Comparison of ENCODE assay signal across 11 cellular contexts in genomic region chr17:60151355-60151754, GRCh38. TPM values are rescaled to one million over a fixed set of nuclear protein-coding genes. Genes with fewer than 3 reads are reported as not detected.
DNase-seq lines count a peak whose midpoint lies in the region; ATAC-seq and TF ChIP-seq lines count a peak whose summit lies in the region.
"Had no signal": no experiment of that assay in that cellular context is flagged by ENCODE, and none has a peak within 500 bp of the region (broad histone marks: within the 10 kb centered on the region; RNA-seq: fewer than 3 reads in every experiment).

No MANE protein-coding gene starts in this region.

- H3K36me3 ChIP-seq in CD8-positive, alpha-beta memory T cell (ENCODE audit: insufficient read depth, low read length): no peaks in the 10 kb centered on the region
- H3K36me3 ChIP-seq in Karpas-422 (ENCODE audit: insufficient read depth, low read length) (no peaks in the 10 kb centered on the region), sigmoid colon (no peaks in the 10 kb centered on the region)
- H3K36me3 ChIP-seq: thoracic aorta had no signal

- CTCF ChIA-PET in CD8-positive, alpha-beta memory T cell (lab: Charles Lee): interaction anchor here (1.6 kb wide), 1 partner anchor 11 kb away, joined by 7 read pairs; no protein-coding TSS in a partner anchor

- H3K9ac ChIP-seq in Karpas-422 (ENCODE audit: low read length): no peak overlapping the region

- H3K27ac Mint-ChIP-seq in CD8-positive, alpha-beta memory T cell: peak overlapping the region in 1 of 8 donors; percentile 29

- no peaks in the 10 kb centered on the region for H4K20me1 ChIP-seq in Karpas-422 (ENCODE audit: insufficient read depth, low read depth, low read length)

- 25 to 30% methylated on average over 5 of the region's 5 CpGs for WGBS in sigmoid colon, 2 donors

- TF ChIP-seq CTCF in foreskin keratinocyte (conservative IDR thresholded peaks at IDR 0.05) (no peak), sigmoid colon (IDR thresholded peaks at IDR 0.05) (no peak)

- ATAC-seq in GM18909 (IDR thresholded peaks at IDR 0.05; ENCODE audit: poor library complexity, unreplicated experiment): peak; percentile 68
- peak; percentile 6 for ATAC-seq in foreskin keratinocyte
- no peak for ATAC-seq in GM19023 (IDR thresholded peaks at IDR 0.05; ENCODE audit: unreplicated experiment)
- no peak for ATAC-seq in HG02571 (IDR thresholded peaks at IDR 0.05; ENCODE audit: unreplicated experiment)

- intact Hi-C loops in sigmoid colon (cut with DNase I): no loop called here

- no peaks in the 10 kb centered on the region for H3K9me3 Mint-ChIP-seq in CD8-positive, alpha-beta memory T cell

- H3K4me1 ChIP-seq in CD8-positive, alpha-beta memory T cell (ENCODE audit: insufficient read depth, low read length): peaks cover 8% of the 10 kb centered on the region
- peaks cover 11% of the 10 kb centered on the region for H3K4me1 ChIP-seq in Karpas-422 (ENCODE audit: low read length)
- H3K4me1 ChIP-seq in foreskin keratinocyte: no peaks in the 10 kb centered on the region
- H3K4me1 ChIP-seq in sigmoid colon: peaks cover 0 to 17% (median 14%) of the 10 kb centered on the region in 4 donors

- peaks cover 36% of the 10 kb centered on the region for H3K27me3 ChIP-seq in CD8-positive, alpha-beta memory T cell (ENCODE audit: insufficient read depth, low read length, poor library complexity, severe bottlenecking)
- no peaks in the 10 kb centered on the region for H3K27me3 ChIP-seq in Karpas-422 (ENCODE audit: low read length)
- peaks cover 87% of the 10 kb centered on the region for H3K27me3 ChIP-seq in foreskin keratinocyte
- H3K27me3 ChIP-seq in sigmoid colon: peaks cover 33 to 79% (median 56%) of the 10 kb centered on the region in 3 donors

- TF ChIP-seq POLR2A in sigmoid colon (IDR thresholded peaks at IDR 0.05): no peak

- peaks cover 11 to 19% (median 17%) of the 10 kb centered on the region in 3 donors for H3K4me1 Mint-ChIP-seq in CD8-positive, alpha-beta memory T cell

- peak overlapping the region; percentile 42; the same call in 1 of the 2 replicates for H2AFZ ChIP-seq in Karpas-422 (ENCODE audit: low read length)

- peak overlapping the region in 6 of 7 donors; percentile 1 to 75 (median 69) for H3K4me3 Mint-ChIP-seq in CD8-positive, alpha-beta memory T cell

- no peak overlapping the region for H3K27ac ChIP-seq in CD8-positive, alpha-beta memory T cell (ENCODE audit: low read depth, low read length)
- H3K27ac ChIP-seq in Karpas-422 (ENCODE audit: low read length) (no peak overlapping the region), foreskin keratinocyte (no peak overlapping the region), sigmoid colon (no peak overlapping the region)
- H3K27ac ChIP-seq: thoracic aorta had no signal

- H3K9me3 ChIP-seq in CD8-positive, alpha-beta memory T cell (ENCODE audit: low read length): no peaks in the 10 kb centered on the region
- no peaks in the 10 kb centered on the region for H3K9me3 ChIP-seq in Karpas-422 (ENCODE audit: low read length)
- H3K9me3 ChIP-seq in sigmoid colon: no peaks in the 10 kb centered on the region
- H3K9me3 ChIP-seq: thoracic aorta had no signal

- peaks cover 52 to 77% of the 10 kb centered on the region in 2 donors for H3K27me3 Mint-ChIP-seq in CD8-positive, alpha-beta memory T cell

- POLR2A ChIA-PET in CD8-positive, alpha-beta memory T cell (lab: Charles Lee): no interaction called here

- TF ChIP-seq EP300 in sigmoid colon (IDR thresholded peaks at IDR 0.05): no peak

- H3K4me2 ChIP-seq in Karpas-422 (ENCODE audit: low read depth, low read length, poor library complexity, severe bottlenecking): peak overlapping the region; percentile 47

- no peaks in the 10 kb centered on the region for H3K79me2 ChIP-seq in Karpas-422 (ENCODE audit: low read length)

- H3K36me3 Mint-ChIP-seq in CD8-positive, alpha-beta memory T cell: no peaks in the 10 kb centered on the region

- H3K9me2 ChIP-seq in Karpas-422 (replicated peaks; ENCODE audit: insufficient read depth, low read length): no peaks in the 10 kb centered on the region

- H3K4me3 ChIP-seq in CD8-positive, alpha-beta memory T cell (ENCODE audit: low read length): no peak overlapping the region
- H3K4me3 ChIP-seq in Karpas-422 (ENCODE audit: low read length) (no peak overlapping the region; the same call in 1 of the 2 replicates), sigmoid colon (no peak overlapping the region)

- DNase-seq in CD8-positive, alpha-beta memory T cell: no peak
- DNase-seq in Karpas-422 (peak; percentile 64), foreskin keratinocyte (no peak), sigmoid colon (no peak)
- no peak for DNase-seq in effector CD4-positive, alpha-beta T cell
- DNase-seq: IMR-90 had no signal

RNA-seq across cellular contexts. Expression of gene CA4, which starts 1.6 kb away (rescaled TPM):
- total RNA-seq in CD8-positive, alpha-beta memory T cell: not detected
- not detected for polyA plus RNA-seq in CD8-positive, alpha-beta memory T cell
- total RNA-seq in Karpas-422 (2014; rRNA removed; shearing (Covaris generic); ENCODE audit: low replicate concordance): not detected in 2 replicates
- total RNA-seq in foreskin keratinocyte (not detected in 2 replicates), sigmoid colon (1 to 10 TPM in 2 of 4 donors, not detected in 2; 2.1 to 3.3 TPM)
- polyA plus RNA-seq in foreskin keratinocyte (not detected in 2 replicates), sigmoid colon (100 to 1,000 TPM in 2 of 3 donors, 10 to 100 TPM in 1; 91.3 to 300 (median 194) TPM)
- total RNA-seq: IMR-90, kidney epithelial cell had no signal
- polyA plus RNA-seq: IMR-90 had no signal

Comparison
In these comparisons a context has a peak if more than half of its experiments do, and no peak if none do; other contexts are left out.
1. ATAC-seq: peak in GM18909 (single experiment) and foreskin keratinocyte (single experiment); none in GM19023 (single experiment) and HG02571 (single experiment).